Comparison of ENCODE assay signal across 14 cellular contexts in genomic region chr1:154952664-154953063, GRCh38. TPM values are rescaled to one million over a fixed set of nuclear protein-coding genes. Genes with fewer than 3 reads are reported as not detected.
A peak's percentile ranks its signal among the peaks of the same experiment; 100 is the strongest.
DNase-seq lines count a peak whose midpoint lies in the region; ATAC-seq and TF ChIP-seq lines count a peak whose summit lies in the region.
"Had no signal": no experiment of that assay in that cellular context is flagged by ENCODE, and none has a peak within 500 bp of the region (broad histone marks: within the 10 kb centered on the region; RNA-seq: fewer than 3 reads in every experiment).

No MANE protein-coding gene starts in this region.

- CTCF ChIA-PET in activated CD4-positive, alpha-beta T cell treated with anti-CD3 and anti-CD28 coated beads, Interleukin-2, amount 10 ng/mL, durations not matched to agents 7 days and 5 days (lab: Charles Lee) = interaction anchor here (0.6 to 3.5 kb wide), 9 partner anchors 9 to 458 kb away, joined by 3 to 11 read pairs (median 5); partner anchors contain the start of gene PYGO2
- CTCF ChIA-PET in activated CD4-positive, alpha-beta memory T cell treated with anti-CD3 and anti-CD28 coated beads, Interleukin-2, amount 10 ng/mL, durations not matched to agents 7 days and 5 days (lab: Charles Lee) = interaction anchor here (0.7 to 1.6 kb wide), 6 partner anchors 14 to 393 kb away, joined by 3 to 10 read pairs (median 4); partner anchors contain the start of genes CKS1B and PMVK

- H3K4me3 Mint-ChIP-seq in activated CD4-positive, alpha-beta T cell treated with anti-CD3 and anti-CD28 coated beads, Interleukin-2, amount 10 ng/mL, durations not matched to agents 7 days and 5 days = peak overlapping the region; percentile 72
- peak overlapping the region; percentile 96 for H3K4me3 Mint-ChIP-seq in activated CD4-positive, alpha-beta memory T cell treated with anti-CD3 and anti-CD28 coated beads, Interleukin-2, amount 10 ng/mL, durations not matched to agents 7 days and 5 days

- WGBS in spleen, 5 donors = 69 to 81% (median 75%) methylated on average over 6 of the region's 6 CpGs

- POLR2A ChIA-PET in activated CD4-positive, alpha-beta T cell treated with anti-CD3 and anti-CD28 coated beads, Interleukin-2, amount 10 ng/mL, durations not matched to agents 7 days and 5 days (lab: Charles Lee) = interaction anchor here (1.1 kb wide), 1 partner anchor 30 kb away, joined by 3 read pairs; the partner anchor contains the start of gene FLAD1
- POLR2A ChIA-PET in activated CD4-positive, alpha-beta memory T cell treated with anti-CD3 and anti-CD28 coated beads, Interleukin-2, amount 10 ng/mL, durations not matched to agents 7 days and 5 days (lab: Charles Lee) = interaction anchor here (0.9 to 3.5 kb wide), 10 partner anchors 9 to 344 kb away, joined by 3 to 21 read pairs (median 4); partner anchors contain the start of genes CKS1B, FLAD1 and PYGO2

- H3K4me1 ChIP-seq in endocrine pancreas (ENCODE audit: control insufficient read depth, insufficient read depth, low read length) (peaks cover 7% of the 10 kb centered on the region), spleen (peaks cover 51 to 75% (median 66%) of the 10 kb centered on the region in 6 donors)

- H3K4me1 Mint-ChIP-seq in activated CD4-positive, alpha-beta T cell treated with anti-CD3 and anti-CD28 coated beads, Interleukin-2, amount 10 ng/mL, durations not matched to agents 7 days and 5 days = peaks cover 81% of the 10 kb centered on the region
- peaks cover 78% of the 10 kb centered on the region for H3K4me1 Mint-ChIP-seq in activated CD4-positive, alpha-beta memory T cell treated with anti-CD3 and anti-CD28 coated beads, Interleukin-2, amount 10 ng/mL, durations not matched to agents 7 days and 5 days

- intact Hi-C loops in spleen (cut with DNase I; ENCODE audit: low total_unique reads) = no loop called here

- DNase-seq in activated CD4-positive, alpha-beta T cell treated with anti-CD3 and anti-CD28 coated beads, Interleukin-2, amount 10 ng/mL, durations not matched to agents 7 days and 5 days = no peak
- DNase-seq in activated CD4-positive, alpha-beta T cell treated with anti-CD3 and anti-CD28 coated beads for 1 hour = no peak
- DNase-seq in activated CD4-positive, alpha-beta memory T cell treated with anti-CD3 and anti-CD28 coated beads, Interleukin-2, amount 10 ng/mL, durations not matched to agents 7 days and 5 days = no peak
- no peak for DNase-seq in spleen
- DNase-seq in stimulated activated CD4-positive, alpha-beta T cell treated with anti-CD3 and anti-CD28 coated beads, Interleukin-15, amount 100 ng/mL, for 24 hours = no peak
- DNase-seq: heart right ventricle, left colon, NCI-H446 treated with DMSO at 0.1 percent for 48 hours, tibial artery had no signal

- H3K27ac ChIP-seq in spleen = peak overlapping the region; percentile 28 to 89 (median 82)
- H3K27ac ChIP-seq: A549, tibial artery had no signal

- TF ChIP-seq CTCF in spleen (IDR thresholded peaks at IDR 0.05 in 8 of 11, conservative IDR thresholded peaks at IDR 0.05 in 3 of 11) = no peak

- no peak overlapping the region for H3K4me3 ChIP-seq in endocrine pancreas (ENCODE audit: control insufficient read depth, insufficient read depth, low read length)
- H3K4me3 ChIP-seq in spleen = peak overlapping the region in 1 of 8 donors; percentile 78
- H3K4me3 ChIP-seq: A549, smooth muscle cell, tibial artery had no signal

- H3K27me3 ChIP-seq in endocrine pancreas (ENCODE audit: control insufficient read depth, insufficient read depth, low read length) (no peaks in the 10 kb centered on the region), spleen (replicated peaks in 1 of 7) (no peaks in the 10 kb centered on the region)
- H3K27me3 ChIP-seq: heart right ventricle, tibial artery had no signal

- no peaks in the 10 kb centered on the region for H3K27me3 Mint-ChIP-seq in activated CD4-positive, alpha-beta T cell treated with anti-CD3 and anti-CD28 coated beads, Interleukin-2, amount 10 ng/mL, durations not matched to agents 7 days and 5 days
- H3K27me3 Mint-ChIP-seq in activated CD4-positive, alpha-beta memory T cell treated with anti-CD3 and anti-CD28 coated beads, Interleukin-2, amount 10 ng/mL, durations not matched to agents 7 days and 5 days = no peaks in the 10 kb centered on the region

- H3K27ac Mint-ChIP-seq in activated CD4-positive, alpha-beta T cell treated with anti-CD3 and anti-CD28 coated beads, Interleukin-2, amount 10 ng/mL, durations not matched to agents 7 days and 5 days = peak overlapping the region; percentile 96
- peak overlapping the region; percentile 97 for H3K27ac Mint-ChIP-seq in activated CD4-positive, alpha-beta memory T cell treated with anti-CD3 and anti-CD28 coated beads, Interleukin-2, amount 10 ng/mL, durations not matched to agents 7 days and 5 days

- peak overlapping the region; percentile 20 for H3K9ac ChIP-seq in endocrine pancreas (ENCODE audit: control insufficient read depth, insufficient read depth, low read length)

- TF ChIP-seq POLR2A in spleen (IDR thresholded peaks at IDR 0.05) = no peak

- peaks cover 46% of the 10 kb centered on the region for H3K36me3 Mint-ChIP-seq in activated CD4-positive, alpha-beta T cell treated with anti-CD3 and anti-CD28 coated beads, Interleukin-2, amount 10 ng/mL, durations not matched to agents 7 days and 5 days (ENCODE audit: low read depth)
- peaks cover 58% of the 10 kb centered on the region for H3K36me3 Mint-ChIP-seq in activated CD4-positive, alpha-beta memory T cell treated with anti-CD3 and anti-CD28 coated beads, Interleukin-2, amount 10 ng/mL, durations not matched to agents 7 days and 5 days (ENCODE audit: low read depth)

- H3K9me3 ChIP-seq in endocrine pancreas (ENCODE audit: control insufficient read depth, low read length) (no peaks in the 10 kb centered on the region), spleen (no peaks in the 10 kb centered on the region)
- H3K9me3 ChIP-seq: A549, heart right ventricle, tibial artery had no signal

- no peak for ATAC-seq in HG03108 (IDR thresholded peaks at IDR 0.05; ENCODE audit: unreplicated experiment)
- no peak for ATAC-seq in GM18861 (IDR thresholded peaks at IDR 0.05; ENCODE audit: unreplicated experiment)
- ATAC-seq: A549, heart right ventricle, left colon had no signal

- H3K9me3 Mint-ChIP-seq in activated CD4-positive, alpha-beta T cell treated with anti-CD3 and anti-CD28 coated beads, Interleukin-2, amount 10 ng/mL, durations not matched to agents 7 days and 5 days = no peaks in the 10 kb centered on the region
- H3K9me3 Mint-ChIP-seq in activated CD4-positive, alpha-beta memory T cell treated with anti-CD3 and anti-CD28 coated beads, Interleukin-2, amount 10 ng/mL, durations not matched to agents 7 days and 5 days = no peaks in the 10 kb centered on the region

- H3K36me3 ChIP-seq in endocrine pancreas (ENCODE audit: control insufficient read depth, insufficient read depth, low read length) = no peaks in the 10 kb centered on the region
- H3K36me3 ChIP-seq in spleen = peaks cover 0 to 41% (median 23%) of the 10 kb centered on the region in 6 donors

RNA-seq across cellular contexts. Expression of gene PBXIP1, which starts 3.2 kb away (rescaled TPM):
- 10 to 100 TPM; 74.6 to 92.0 TPM for total RNA-seq in activated CD4-positive, alpha-beta T cell treated with anti-CD3 and anti-CD28 coated beads, Interleukin-2, amount 10 ng/mL, durations not matched to agents 7 days and 5 days
- total RNA-seq in activated CD4-positive, alpha-beta memory T cell treated with anti-CD3 and anti-CD28 coated beads, Interleukin-2, amount 10 ng/mL, durations not matched to agents 7 days and 5 days = 100 to 1,000 TPM; 169 TPM
- total RNA-seq in spleen = 100 to 1,000 TPM in 3 of 7 donors, 10 to 100 TPM in 4; 70.2 to 125 (median 95.0) TPM
- 10 to 100 TPM; 55.5 to 75.7 (median 62.2) TPM for polyA plus RNA-seq in spleen

RNA-seq across cellular contexts. Expression of gene PYGO2, which starts 8.9 kb away (rescaled TPM):
- 10 to 100 TPM; 50.0 to 50.2 TPM for total RNA-seq in activated CD4-positive, alpha-beta T cell treated with anti-CD3 and anti-CD28 coated beads, Interleukin-2, amount 10 ng/mL, durations not matched to agents 7 days and 5 days
- total RNA-seq in activated CD4-positive, alpha-beta memory T cell treated with anti-CD3 and anti-CD28 coated beads, Interleukin-2, amount 10 ng/mL, durations not matched to agents 7 days and 5 days = 10 to 100 TPM; 48.7 to 49.7 TPM
- 10 to 100 TPM; 28.4 to 36.6 (median 35.5) TPM for total RNA-seq in spleen
- 10 to 100 TPM; 19.8 to 35.7 (median 19.9) TPM for polyA plus RNA-seq in spleen

RNA-seq across cellular contexts. Expression of gene PMVK, which starts 16.1 kb away (rescaled TPM):
- 10 to 100 TPM; 25.7 to 40.2 TPM for total RNA-seq in activated CD4-positive, alpha-beta T cell treated with anti-CD3 and anti-CD28 coated beads, Interleukin-2, amount 10 ng/mL, durations not matched to agents 7 days and 5 days
- total RNA-seq in activated CD4-positive, alpha-beta memory T cell treated with anti-CD3 and anti-CD28 coated beads, Interleukin-2, amount 10 ng/mL, durations not matched to agents 7 days and 5 days = 10 to 100 TPM; 40.7 to 41.8 TPM
- total RNA-seq in spleen = 10 to 100 TPM; 12.4 to 50.6 (median 33.8) TPM
- 10 to 100 TPM; 30.3 to 68.8 (median 42.2) TPM for polyA plus RNA-seq in spleen

RNA-seq across cellular contexts. Expression of gene SHC1, which starts 17.9 kb away (rescaled TPM):
- 100 to 1,000 TPM in 1 of 2 experiments, 10 to 100 TPM in 1; 75.1 to 104 TPM for total RNA-seq in activated CD4-positive, alpha-beta T cell treated with anti-CD3 and anti-CD28 coated beads, Interleukin-2, amount 10 ng/mL, durations not matched to agents 7 days and 5 days
- total RNA-seq in activated CD4-positive, alpha-beta memory T cell treated with anti-CD3 and anti-CD28 coated beads, Interleukin-2, amount 10 ng/mL, durations not matched to agents 7 days and 5 days = 10 to 100 TPM; 80.7 to 80.8 TPM
- 100 to 1,000 TPM in 4 of 7 donors, 10 to 100 TPM in 3; 63.4 to 133 (median 108) TPM for total RNA-seq in spleen
- 10 to 100 TPM; 36.8 to 49.8 (median 48.6) TPM for polyA plus RNA-seq in spleen

RNA-seq across cellular contexts. Expression of gene CKS1B, which starts 21.8 kb away (rescaled TPM):
- 100 to 1,000 TPM; 147 to 157 TPM for total RNA-seq in activated CD4-positive, alpha-beta T cell treated with anti-CD3 and anti-CD28 coated beads, Interleukin-2, amount 10 ng/mL, durations not matched to agents 7 days and 5 days
- 100 to 1,000 TPM; 151 to 162 TPM for total RNA-seq in activated CD4-positive, alpha-beta memory T cell treated with anti-CD3 and anti-CD28 coated beads, Interleukin-2, amount 10 ng/mL, durations not matched to agents 7 days and 5 days
- total RNA-seq in spleen = 10 to 100 TPM; 15.7 to 42.5 (median 27.2) TPM
- 10 to 100 TPM; 17.0 to 51.5 (median 43.2) TPM for polyA plus RNA-seq in spleen
